8 cellular contexts compared by ENCODE assay signal in genomic region chr1:179025125-179025974, GRCh38. TPM values are rescaled to one million over a fixed set of nuclear protein-coding genes. Genes with fewer than 3 reads are reported as not detected.
DNase-seq lines count a peak whose midpoint lies in the region; ATAC-seq, FAIRE-seq and TF ChIP-seq lines count a peak whose summit lies in the region.

FAM20B (plus strand) TSS chr1:179025894; CDS start chr1:179043848, 17,954 bp downstream.

- H3K36me3 ChIP-seq in adrenal gland (replicated peaks in 1 of 2) (no peaks in the 10 kb centered on the region), trophoblast cell (ENCODE audit: control insufficient read depth in 1 of 2, insufficient read depth in 2 of 2, low read length in 2 of 2) (no peaks in the 10 kb centered on the region), tibial artery (no peaks in the 10 kb centered on the region)

- H3K27ac ChIP-seq in adrenal gland (peak within 1 kb of the TSS; percentile 89 to 98 (median 93)), trophoblast cell (ENCODE audit: low read depth, low read length) (peak within 1 kb of the TSS; percentile 89), tibial artery (peak within 1 kb of the TSS; percentile 89 to 93)

- peaks cover 9% of the 10 kb centered on the region for H3K79me1 ChIP-seq in trophoblast cell (ENCODE audit: low read length)

- peak within 1 kb of the TSS; percentile 75 for H2BK120ac ChIP-seq in trophoblast cell (ENCODE audit: insufficient read depth, low read length, poor library complexity)

- peak within 1 kb of the TSS; percentile 80 for H3K4me2 ChIP-seq in trophoblast cell (ENCODE audit: low read length)

- H3K4me3 ChIP-seq in adrenal gland (peak within 1 kb of the TSS; percentile 7 to 69 (median 48)), trophoblast cell (ENCODE audit: low read depth, low read length) (peak within 1 kb of the TSS; percentile 88), tibial artery (peak within 1 kb of the TSS; percentile 76 to 88)

- H3K27me3 ChIP-seq in adrenal gland, result no peaks in the 10 kb centered on the region
- no peaks in the 10 kb centered on the region for H3K27me3 ChIP-seq in trophoblast cell (ENCODE audit: insufficient read depth, low read length)
- H3K27me3 ChIP-seq in tibial artery, result no peaks in the 10 kb centered on the region

- no peak within 1 kb of the TSS for H3K23ac ChIP-seq in trophoblast cell (ENCODE audit: low read length)

- H4K12ac ChIP-seq in trophoblast cell (ENCODE audit: low read depth, low read length), result peak within 1 kb of the TSS; percentile 82

- WGBS in adrenal gland, 4 donors, result 16 to 31% (median 21%) methylated on average over 30 to 58 of the region's 58 CpGs
- whole genome bisulfite sequencing in trophoblast cell (ENCODE audit: extremely low coverage, insufficient coverage, insufficient read length), result no CpG with 5 or more reads among the region's 58 CpGs

- TF ChIP-seq POLR2A in GM12891 (IDR thresholded peaks at IDR 0.05; ENCODE audit: low read depth, low read length) (no peak), adrenal gland (IDR thresholded peaks at IDR 0.05) (no peak)

- peak within 1 kb of the TSS; percentile 98 for H3K9ac ChIP-seq in trophoblast cell (ENCODE audit: low read length)

- peak within 1 kb of the TSS; percentile 91 for H3K14ac ChIP-seq in trophoblast cell (ENCODE audit: low read length)

- peaks cover 17 to 38% of the 10 kb centered on the region in 2 donors for H3K4me1 ChIP-seq in adrenal gland (replicated peaks in 1 of 2)
- H3K4me1 ChIP-seq in trophoblast cell (ENCODE audit: control insufficient read depth in 1 of 2, insufficient read depth in 2 of 2, low read length in 2 of 2), result peaks cover 3 to 5% of the 10 kb centered on the region in 2 experiments
- peaks cover 0 to 33% (median 12%) of the 10 kb centered on the region in 4 donors for H3K4me1 ChIP-seq in tibial artery

- DNase-seq in GM12891 (ENCODE audit: insufficient read length, low spot score), result peak; percentile 93
- peak; percentile 93 for DNase-seq in NCI-H146 (lab: John Stamatoyannopoulos, UW)
- DNase-seq in adrenal gland, result peak; percentile 96 to 97 (median 97)
- peak; percentile 97 for DNase-seq in cardiac septum (ENCODE audit: low spot score)
- DNase-seq in trophoblast cell, result peak; percentile 89 to 93
- peak; percentile 91 to 97 for DNase-seq in tibial artery

- H2BK12ac ChIP-seq in trophoblast cell (ENCODE audit: low read length), result no peak within 1 kb of the TSS

- ATAC-seq in HG02840 (IDR thresholded peaks at IDR 0.05; ENCODE audit: low FRiP score, unreplicated experiment), result peak; percentile 80

- H2AK5ac ChIP-seq in trophoblast cell (ENCODE audit: low read length), result no peak within 1 kb of the TSS

- H2AFZ ChIP-seq in trophoblast cell (ENCODE audit: insufficient read depth, low read length, poor library complexity), result peak within 1 kb of the TSS; percentile 91

- intact Hi-C loops in T-helper 1 cell treated with Interleukin-12 subunit alpha and Interleukin-12 subunit beta and Interleukin-4 antibody, amounts not matched to agents 30 ng/mL and 1 ng/mL, for 36 hours (cut with micrococcal nuclease), result loop anchor here (1.0 to 10.0 kb wide), 9 partner anchors 13 to 1999 kb away; partner anchors contain the start of genes ABL2, CEP350 and STX6
- intact Hi-C loops in adrenal gland (cut with DNase I) (no loop called here), cardiac septum (cut with DNase I) (loop anchor here (5.0 kb wide), 1 partner anchor 57 kb away; the partner anchor contains the start of gene TOR3A), tibial artery (cut with DNase I; ENCODE audit: low total_unique reads) (loop anchor here (5.0 kb wide), 1 partner anchor 57 kb away; the partner anchor contains the start of gene TOR3A)

- peak within 1 kb of the TSS; percentile 90 for H4K91ac ChIP-seq in trophoblast cell (ENCODE audit: low read depth, low read length)

- H2BK5ac ChIP-seq in trophoblast cell (ENCODE audit: low read depth, low read length, poor library complexity), result peak within 1 kb of the TSS; percentile 75

- TF ChIP-seq CTCF in adrenal gland (IDR thresholded peaks at IDR 0.05), result peak in 3 of 6 experiments; percentile 2 to 30 (median 6)
- TF ChIP-seq CTCF in tibial artery (IDR thresholded peaks at IDR 0.05), result no peak

- H3K79me2 ChIP-seq in trophoblast cell (ENCODE audit: control insufficient read depth, insufficient read depth, low read length, poor library complexity), result peaks cover 5% of the 10 kb centered on the region

- H3K9me3 ChIP-seq in adrenal gland (replicated peaks in 1 of 3) (no peaks in the 10 kb centered on the region), trophoblast cell (ENCODE audit: insufficient read depth, low read depth, low read length) (no peaks in the 10 kb centered on the region), tibial artery (no peaks in the 10 kb centered on the region)

- peak within 1 kb of the TSS; percentile 77 for H3K4ac ChIP-seq in trophoblast cell (ENCODE audit: low read depth, low read length)

- H3K18ac ChIP-seq in trophoblast cell (ENCODE audit: low read length), result peak within 1 kb of the TSS; percentile 90

- FAIRE-seq in GM12891 (lab: Jason Lieb, UNC), result peak; percentile 86

- H4K8ac ChIP-seq in trophoblast cell (ENCODE audit: low read depth, low read length), result peak within 1 kb of the TSS; percentile 92

TF ChIP-seq in GM12891, 5 proteins besides CTCF, POLR2A, EP300 and RAD21:
- TF ChIP-seq POLR2AphosphoS5 (IDR thresholded peaks at IDR 0.05; ENCODE audit: low read depth, low read length) (no peak), TAF1 (IDR thresholded peaks at IDR 0.05; ENCODE audit: low read depth, low read length) (no peak), SPI1 (IDR thresholded peaks at IDR 0.05; ENCODE audit: low read depth, low read length) (no peak), POU2F2 (IDR thresholded peaks at IDR 0.05; ENCODE audit: low read depth, low read length) (no peak), PAX5 (IDR thresholded peaks at IDR 0.05; ENCODE audit: insufficient read depth, low read length, severe bottlenecking) (no peak)

RNA-seq across cellular contexts. Expression of gene FAM20B, which starts in this region (rescaled TPM):
- polyA plus RNA-seq in GM12891 (2012; ENCODE audit: low read depth, missing spikeins), result 6.1 TPM
- total RNA-seq in T-helper 1 cell treated with Interleukin-12 subunit alpha and Interleukin-12 subunit beta and Interleukin-4 antibody, amounts not matched to agents 30 ng/mL and 1 ng/mL, for 36 hours, result 22.7 and 28.0 TPM in 2 replicates
- total RNA-seq in adrenal gland, result 10 to 100 TPM; 26.8 to 69.9 (median 42.1) TPM
- 10 to 100 TPM; 15.4 to 42.8 (median 18.5) TPM for polyA plus RNA-seq in adrenal gland
- 54.6 TPM for total RNA-seq in cardiac septum
- 17.6 and 17.9 TPM in 2 replicates for polyA plus RNA-seq in trophoblast cell (2013)

Comparison
In these comparisons a context has a peak if more than half of its experiments do, and no peak if none do; other contexts are left out.
1. Peak in every context shown above with its lines: DNase-seq, ATAC-seq, H3K4me3 ChIP-seq and H3K27ac ChIP-seq.
2. intact Hi-C loops: an anchor here in T-helper 1 cell treated with Interleukin-12 subunit alpha and Interleukin-12 subunit beta and Interleukin-4 antibody, amounts not matched to agents 30 ng/mL and 1 ng/mL, for 36 hours (1.0 to 10.0 kb wide), cardiac septum (5.0 kb wide) and tibial artery (5.0 kb wide); none called in adrenal gland.